10 cellular contexts compared by ENCODE assay signal in genomic region chr2:108579631-108580030, GRCh38. TPM values are rescaled to one million over a fixed set of nuclear protein-coding genes. Genes with fewer than 3 reads are reported as not detected.
DNase-seq lines count a peak whose midpoint lies in the region; ATAC-seq and TF ChIP-seq lines count a peak whose summit lies in the region.
"Had no signal": no experiment of that assay in that cellular context is flagged by ENCODE, and none has a peak within 500 bp of the region (broad histone marks: within the 10 kb centered on the region; RNA-seq: fewer than 3 reads in every experiment).

No MANE protein-coding gene starts in this region.

- H3K79me2 ChIP-seq in osteoblast (ENCODE audit: insufficient read depth, low read length), result peaks cover 79% of the 10 kb centered on the region

- H3K4me1 ChIP-seq in osteoblast (ENCODE audit: insufficient read depth, low read length), result peaks cover 46% of the 10 kb centered on the region

- no peaks in the 10 kb centered on the region for H4K20me1 ChIP-seq in osteoblast (ENCODE audit: insufficient read depth, low read length)

- ATAC-seq in Right ventricle myocardium inferior, result peak; percentile 85
- no peak for ATAC-seq in GM19035 (IDR thresholded peaks at IDR 0.05; ENCODE audit: unreplicated experiment)

- DNase-seq in CD1c-positive myeloid dendritic cell (ENCODE audit: extremely low spot score) (peak; percentile 63), SK-MEL-5 (ENCODE audit: low read depth, low spot score) (peak; percentile 14), Right ventricle myocardium inferior (ENCODE audit: missing footprints) (no peak), osteoblast (ENCODE audit: insufficient read length, low spot score, missing footprints) (no peak), NCI-H82 (lab: John Stamatoyannopoulos, UW) (no peak), mucosa of gallbladder (ENCODE audit: low spot score) (no peak), GM19238 (ENCODE audit: insufficient read length, low spot score) (no peak)
- DNase-seq: NCI-H1694, WERI-Rb-1 had no signal

- peak overlapping the region; percentile 24 for H3K27ac ChIP-seq in osteoblast (ENCODE audit: low read depth, low read length)
- H3K27ac ChIP-seq: WERI-Rb-1 had no signal

- H3K4me2 ChIP-seq in osteoblast (ENCODE audit: insufficient read depth, low read length), result peak overlapping the region; percentile 20

- intact Hi-C loops in Right ventricle myocardium inferior (cut with DNase I), result loop anchor here (5.0 to 10.0 kb wide), 2 partner anchors 132 to 365 kb away; partner anchors contain the start of gene GCC2

- H3K9me3 ChIP-seq in osteoblast (ENCODE audit: low read depth, low read length), result no peaks in the 10 kb centered on the region

- H3K4me3 ChIP-seq in osteoblast (ENCODE audit: insufficient read depth, low read length), result no peak overlapping the region

- H3K36me3 ChIP-seq in osteoblast (ENCODE audit: insufficient read depth, low read length), result no peaks in the 10 kb centered on the region
- H3K36me3 ChIP-seq: WERI-Rb-1 had no signal

- H2AFZ ChIP-seq in osteoblast (ENCODE audit: low read length), result no peak overlapping the region

- in situ Hi-C loops in SK-MEL-5 (cut with HindIII; ENCODE audit: low pct_unique_long_range_greater_than_20kb, low sequenced_read_pairs), result no loop called here

- H3K27me3 ChIP-seq in osteoblast (ENCODE audit: insufficient read depth, low read length), result no peaks in the 10 kb centered on the region

- no peak for TF ChIP-seq CTCF in osteoblast (IDR thresholded peaks at IDR 0.05; ENCODE audit: extremely low read depth, low read depth, low read length)

RNA-seq across cellular contexts. Expression of gene LIMS1, which starts 45.4 kb away (rescaled TPM):
- total RNA-seq in SK-MEL-5 (2014; rRNA removed; shearing (Covaris generic)), result 38.0 and 42.8 TPM in 2 replicates
- 37.3 and 53.7 TPM in 2 replicates for polyA plus RNA-seq in SK-MEL-5 (2015; cell fraction: cytosol; rRNA removed)
- polyA plus RNA-seq in SK-MEL-5 (2015; cell fraction: nucleus; rRNA removed), result 13.3 and 16.5 TPM in 2 replicates
- total RNA-seq in Right ventricle myocardium inferior (84.3 TPM), osteoblast (129 and 142 TPM in 2 replicates), mucosa of gallbladder (64.1 TPM)

Comparison
In these comparisons a context has a peak if more than half of its experiments do, and no peak if none do; other contexts are left out.
1. DNase-seq: peak in CD1c-positive myeloid dendritic cell (single experiment) and SK-MEL-5 (single experiment); none in Right ventricle myocardium inferior (single experiment), osteoblast (single experiment), NCI-H82 (single experiment), mucosa of gallbladder (single experiment) and GM19238 (single experiment).